Comparison of ENCODE assay signal across 14 cellular contexts in the genomic region with DNA sequence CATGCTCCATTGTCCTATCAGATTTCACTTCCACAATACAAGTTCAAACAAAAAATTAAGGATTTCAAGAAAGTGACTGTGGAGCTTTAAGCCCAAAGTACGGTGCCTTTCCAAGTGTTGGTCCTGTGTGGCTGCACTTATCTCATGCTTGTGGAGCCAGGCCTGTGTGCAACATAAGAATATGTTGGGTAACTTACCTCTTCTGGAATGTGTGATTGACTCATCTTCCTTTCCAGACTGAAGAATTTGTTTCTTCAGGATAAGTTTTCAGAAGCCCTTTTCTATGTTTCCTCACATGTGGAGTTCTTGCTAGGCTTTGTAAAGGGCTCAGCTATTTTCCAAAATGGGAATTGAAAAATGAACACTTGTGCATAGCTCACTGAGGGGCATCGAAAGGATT.
DNase-seq lines count a peak whose midpoint lies in the region; ATAC-seq, FAIRE-seq and TF ChIP-seq lines count a peak whose summit lies in the region.
"Had no signal": no experiment of that assay in that cellular context is flagged by ENCODE, and none has a peak within 500 bp of the region (broad histone marks: within the 10 kb centered on the region; RNA-seq: fewer than 3 reads in every experiment).

No MANE protein-coding gene starts in this region.

- DNase-seq in A172 (ENCODE audit: low spot score) (peak; percentile 61), HFFc6 (peak; percentile 69), astrocyte (ENCODE audit: low read depth) (peak; percentile 92), hepatic stellate cell (ENCODE audit: low spot score) (peak; percentile 29), Peyer's patch (no peak), adrenal gland (no peak), colonic mucosa (no peak)
- DNase-seq: activated naive CD8-positive, alpha-beta T cell treated with anti-CD3 and anti-CD28 coated beads, Interleukin-2, amount 50 U/mL, for 24 hours; endodermal cell; NCI-H2227 treated with DMSO at 0.1 percent for 48 hours; thyroid gland had no signal

- peak overlapping the region; percentile 43; the same call in 1 of the 2 replicates for H3K4me3 Mint-ChIP-seq in HFFc6
- H3K4me3 Mint-ChIP-seq in astrocyte (ENCODE audit: unreplicated experiment): no peak overlapping the region
- H3K4me3 Mint-ChIP-seq: activated naive CD8-positive, alpha-beta T cell treated with anti-CD3 and anti-CD28 coated beads, Interleukin-2, amount 50 U/mL, for 24 hours; endodermal cell had no signal

- ATAC-seq in GM21576 (IDR thresholded peaks at IDR 0.05; ENCODE audit: unreplicated experiment): no peak
- ATAC-seq: activated naive CD8-positive, alpha-beta T cell treated with anti-CD3 and anti-CD28 coated beads, Interleukin-2, amount 50 U/mL, for 24 hours; Right ventricle myocardium inferior; sciatic nerve had no signal

- FAIRE-seq in astrocyte (lab: Jason Lieb, UNC): peak; percentile 100

- no peaks in the 10 kb centered on the region for H3K9me3 ChIP-seq in astrocyte (ENCODE audit: insufficient read depth, low read depth, low read length)
- H3K9me3 ChIP-seq in Peyer's patch: no peaks in the 10 kb centered on the region
- no peaks in the 10 kb centered on the region for H3K9me3 ChIP-seq in adrenal gland (replicated peaks in 1 of 3)
- no peaks in the 10 kb centered on the region for H3K9me3 ChIP-seq in colonic mucosa
- H3K9me3 ChIP-seq: thyroid gland had no signal

- H3K4me1 ChIP-seq in astrocyte (ENCODE audit: insufficient read depth, low read length) (peaks cover 41% of the 10 kb centered on the region), Peyer's patch (no peaks in the 10 kb centered on the region), adrenal gland (replicated peaks in 1 of 2) (no peaks in the 10 kb centered on the region), colonic mucosa (no peaks in the 10 kb centered on the region)
- H3K4me1 ChIP-seq: thyroid gland had no signal

- peak overlapping the region; percentile 38 for H3K4me2 ChIP-seq in astrocyte (ENCODE audit: low read length)

- 68 to 93% (median 82%) methylated on average over 2 of the region's 2 CpGs for WGBS in adrenal gland, 4 donors

- H3K79me2 ChIP-seq in astrocyte (ENCODE audit: insufficient read depth, low read length): no peaks in the 10 kb centered on the region

- H3K4me3 ChIP-seq in astrocyte (ENCODE audit: insufficient read depth, low read depth, low read length) (no peak overlapping the region), Peyer's patch (no peak overlapping the region), adrenal gland (no peak overlapping the region), colonic mucosa (no peak overlapping the region)
- H3K4me3 ChIP-seq: thyroid gland had no signal

- H3K9me3 Mint-ChIP-seq in HFFc6: no peaks in the 10 kb centered on the region
- H3K9me3 Mint-ChIP-seq in astrocyte (ENCODE audit: unreplicated experiment): no peaks in the 10 kb centered on the region
- H3K9me3 Mint-ChIP-seq: endodermal cell had no signal

- H3K27me3 ChIP-seq in astrocyte (ENCODE audit: insufficient read depth, low read length) (no peaks in the 10 kb centered on the region), Peyer's patch (no peaks in the 10 kb centered on the region), adrenal gland (no peaks in the 10 kb centered on the region), colonic mucosa (no peaks in the 10 kb centered on the region)
- H3K27me3 ChIP-seq: thyroid gland had no signal

- peaks cover 82% of the 10 kb centered on the region for H3K4me1 Mint-ChIP-seq in HFFc6 (ENCODE audit: low read depth)
- peaks cover 60% of the 10 kb centered on the region for H3K4me1 Mint-ChIP-seq in astrocyte (ENCODE audit: low read depth, unreplicated experiment)
- H3K4me1 Mint-ChIP-seq: activated naive CD8-positive, alpha-beta T cell treated with anti-CD3 and anti-CD28 coated beads, Interleukin-2, amount 50 U/mL, for 24 hours had no signal

- H3K36me3 ChIP-seq in astrocyte (ENCODE audit: insufficient read depth, low read length) (no peaks in the 10 kb centered on the region), Peyer's patch (no peaks in the 10 kb centered on the region), adrenal gland (replicated peaks in 1 of 2) (no peaks in the 10 kb centered on the region), colonic mucosa (no peaks in the 10 kb centered on the region)
- H3K36me3 ChIP-seq: thyroid gland had no signal

- no peak for TF ChIP-seq POLR2A in Peyer's patch (IDR thresholded peaks at IDR 0.05)
- no peak for TF ChIP-seq POLR2A in adrenal gland (IDR thresholded peaks at IDR 0.05)

- peak overlapping the region; percentile 82 for H3K27ac Mint-ChIP-seq in HFFc6
- H3K27ac Mint-ChIP-seq in astrocyte (ENCODE audit: unreplicated experiment): peak overlapping the region; percentile 99
- H3K27ac Mint-ChIP-seq: activated naive CD8-positive, alpha-beta T cell treated with anti-CD3 and anti-CD28 coated beads, Interleukin-2, amount 50 U/mL, for 24 hours; endodermal cell had no signal

- no peaks in the 10 kb centered on the region for H4K20me1 ChIP-seq in astrocyte (ENCODE audit: insufficient read depth, low read length)

- intact Hi-C loops in adrenal gland (cut with DNase I) (no loop called here), colonic mucosa (cut with DNase I) (no loop called here)

- H3K36me3 Mint-ChIP-seq in HFFc6 (ENCODE audit: low read depth): no peaks in the 10 kb centered on the region
- H3K36me3 Mint-ChIP-seq in astrocyte (ENCODE audit: low read depth, unreplicated experiment): no peaks in the 10 kb centered on the region

- H3K9ac ChIP-seq in astrocyte (ENCODE audit: low read length): peak overlapping the region; percentile 63
- H3K9ac ChIP-seq in colonic mucosa (ENCODE audit: low read depth in 2 of 2, low read length in 2 of 2): no peak overlapping the region

- H3K27ac ChIP-seq in astrocyte (ENCODE audit: low read depth, low read length) (peak overlapping the region; percentile 84), Peyer's patch (no peak overlapping the region), adrenal gland (no peak overlapping the region), colonic mucosa (no peak overlapping the region)

- TF ChIP-seq CTCF in HFFc6 (IDR thresholded peaks at IDR 0.05) (no peak), astrocyte (IDR thresholded peaks at IDR 0.05; ENCODE audit: insufficient read depth, low read depth, low read length) (no peak), Peyer's patch (IDR thresholded peaks at IDR 0.05) (no peak), adrenal gland (IDR thresholded peaks at IDR 0.05) (no peak), colonic mucosa (IDR thresholded peaks at IDR 0.05) (no peak)

- no peak overlapping the region for H2AFZ ChIP-seq in astrocyte (ENCODE audit: low read depth, low read length)

- no peaks in the 10 kb centered on the region; the same call in 1 of the 2 replicates for H3K27me3 Mint-ChIP-seq in HFFc6 (ENCODE audit: insufficient read depth)
- no peaks in the 10 kb centered on the region for H3K27me3 Mint-ChIP-seq in astrocyte (ENCODE audit: low read depth, unreplicated experiment)
- H3K27me3 Mint-ChIP-seq: activated naive CD8-positive, alpha-beta T cell treated with anti-CD3 and anti-CD28 coated beads, Interleukin-2, amount 50 U/mL, for 24 hours had no signal

Comparison
In these comparisons a context has a peak if more than half of its experiments do, and no peak if none do; other contexts are left out.
1. DNase-seq: peak in A172 (single experiment), HFFc6 (single experiment), astrocyte (single experiment) and hepatic stellate cell (single experiment); none in Peyer's patch (0 of 3), adrenal gland (0 of 7) and colonic mucosa (single experiment).